Comparison of ENCODE assay signal across 1 cellular context in the genomic region with DNA sequence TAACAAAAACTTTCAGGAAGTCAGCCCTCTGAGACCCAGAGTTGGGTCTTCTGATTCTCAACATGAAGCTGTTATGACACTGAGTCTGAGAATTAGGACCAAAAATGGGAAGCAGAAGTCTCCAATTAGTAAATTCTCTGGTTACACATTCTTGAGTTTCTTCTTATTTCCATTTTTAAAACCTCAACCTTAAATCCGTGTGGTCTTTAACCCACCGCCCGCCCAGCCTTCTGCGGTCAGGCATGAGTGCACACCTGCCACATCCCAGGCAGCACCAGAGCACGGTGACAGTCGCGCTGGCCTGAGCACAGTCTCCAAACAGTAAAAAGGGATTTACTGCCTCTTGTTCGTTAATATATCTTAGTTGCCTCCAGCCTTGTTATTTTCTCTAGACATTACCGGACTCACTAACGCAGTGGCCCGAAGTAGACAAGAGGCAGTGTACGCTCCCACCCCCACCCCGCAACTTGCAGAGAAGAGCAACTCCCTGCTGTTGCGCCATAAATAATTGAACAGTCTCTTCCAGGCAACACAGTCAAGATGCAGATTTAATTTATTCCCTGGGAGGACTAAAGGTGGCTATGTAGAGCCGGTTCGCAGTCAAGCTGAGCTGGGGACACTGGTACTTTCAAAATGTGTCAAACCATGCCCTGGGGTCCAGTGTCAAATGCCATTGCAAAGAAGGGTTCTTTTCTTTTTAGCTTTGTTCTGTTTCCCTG.
TF ChIP-seq lines count a peak whose summit lies in the region.

No MANE protein-coding gene starts in this region.

TF ChIP-seq in GM12878, 131 proteins besides CTCF, POLR2A, EP300 and RAD21 (continued from another document):
- no peak for TF ChIP-seq SMAD1 (IDR thresholded peaks at IDR 0.05; ENCODE audit: low read depth, partially characterized antibody)
- no peak for TF ChIP-seq PML (IDR thresholded peaks at IDR 0.05; ENCODE audit: low read length)
- no peak for TF ChIP-seq SRF (IDR thresholded peaks at IDR 0.05; ENCODE audit: low read depth in 2 of 2, low read length in 2 of 2)
- TF ChIP-seq, protein P1, sequence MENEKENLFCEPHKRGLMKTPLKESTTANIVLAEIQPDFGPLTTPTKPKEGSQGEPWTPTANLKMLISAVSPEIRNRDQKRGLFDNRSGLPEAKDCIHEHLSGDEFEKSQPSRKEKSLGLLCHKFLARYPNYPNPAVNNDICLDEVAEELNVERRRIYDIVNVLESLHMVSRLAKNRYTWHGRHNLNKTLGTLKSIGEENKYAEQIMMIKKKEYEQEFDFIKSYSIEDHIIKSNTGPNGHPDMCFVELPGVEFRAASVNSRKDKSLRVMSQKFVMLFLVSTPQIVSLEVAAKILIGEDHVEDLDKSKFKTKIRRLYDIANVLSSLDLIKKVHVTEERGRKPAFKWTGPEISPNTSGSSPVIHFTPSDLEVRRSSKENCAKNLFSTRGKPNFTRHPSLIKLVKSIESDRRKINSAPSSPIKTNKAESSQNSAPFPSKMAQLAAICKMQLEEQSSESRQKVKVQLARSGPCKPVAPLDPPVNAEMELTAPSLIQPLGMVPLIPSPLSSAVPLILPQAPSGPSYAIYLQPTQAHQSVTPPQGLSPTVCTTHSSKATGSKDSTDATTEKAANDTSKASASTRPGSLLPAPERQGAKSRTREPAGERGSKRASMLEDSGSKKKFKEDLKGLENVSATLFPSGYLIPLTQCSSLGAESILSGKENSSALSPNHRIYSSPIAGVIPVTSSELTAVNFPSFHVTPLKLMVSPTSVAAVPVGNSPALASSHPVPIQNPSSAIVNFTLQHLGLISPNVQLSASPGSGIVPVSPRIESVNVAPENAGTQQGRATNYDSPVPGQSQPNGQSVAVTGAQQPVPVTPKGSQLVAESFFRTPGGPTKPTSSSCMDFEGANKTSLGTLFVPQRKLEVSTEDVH (IDR thresholded peaks at IDR 0.05; ENCODE audit: low read depth, partially characterized antibody) = no peak
- no peak for TF ChIP-seq GABPA (IDR thresholded peaks at IDR 0.05; ENCODE audit: low read depth)
- no peak for TF ChIP-seq ZBED1 (IDR thresholded peaks at IDR 0.05; ENCODE audit: borderline replicate concordance)
- TF ChIP-seq NFIC (IDR thresholded peaks at IDR 0.05; ENCODE audit: low read depth, low read length) = no peak
- no peak for TF ChIP-seq KLF5 (IDR thresholded peaks at IDR 0.05; ENCODE audit: partially characterized antibody)
- TF ChIP-seq SIX5 (IDR thresholded peaks at IDR 0.05; ENCODE audit: low read depth, low read length, severe bottlenecking) = no peak
- no peak for TF ChIP-seq SMC3 (IDR thresholded peaks at IDR 0.05; ENCODE audit: borderline replicate concordance, low read length)
- TF ChIP-seq IKZF1 (conservative IDR thresholded peaks at IDR 0.05) = no peak
